In genomic region chr1:100065183-100065968, GRCh38 we compare ENCODE assay signal across 1 cellular context.
TF ChIP-seq lines count a peak whose summit lies in the region.

No MANE protein-coding gene starts in this region.

TF ChIP-seq in K562, 482 proteins besides CTCF, POLR2A, EP300 and RAD21 (continued from another document and continues in another):
- no peak for TF ChIP-seq UBTF (IDR thresholded peaks at IDR 0.05; ENCODE audit: borderline replicate concordance in 1 of 2, low read depth in 2 of 2, low read length in 2 of 2)
- TF ChIP-seq ARHGAP35 (IDR thresholded peaks at IDR 0.05; ENCODE audit: partially characterized antibody) = peak; percentile 70
- TF ChIP-seq RBFOX2 (IDR thresholded peaks at IDR 0.05; ENCODE audit: low read depth, low read length) = no peak
- TF ChIP-seq RERE (CRISPR knock-in tag; IDR thresholded peaks at IDR 0.05; ENCODE audit: borderline replicate concordance) = no peak
- no peak for TF ChIP-seq RBM39 (optimal IDR thresholded peaks at IDR 0.05; ENCODE audit: low read depth, low read length)
- no peak for TF ChIP-seq U2AF2 (optimal IDR thresholded peaks at IDR 0.05; ENCODE audit: low read depth, low read length)
- no peak for TF ChIP-seq ZNF3 (CRISPR knock-in tag; IDR thresholded peaks at IDR 0.05)
- peak; percentile 65; the same call in 1 of the 2 replicates for TF ChIP-seq HLTF (IDR thresholded peaks at IDR 0.05)
- TF ChIP-seq E4F1 (CRISPR knock-in tag; IDR thresholded peaks at IDR 0.05; ENCODE audit: borderline replicate concordance) = no peak
- TF ChIP-seq SREBF2 (CRISPR knock-in tag; IDR thresholded peaks at IDR 0.05) = no peak
- TF ChIP-seq ZNF165 (CRISPR knock-in tag; IDR thresholded peaks at IDR 0.05; ENCODE audit: borderline replicate concordance) = no peak
- TF ChIP-seq CREBBP (IDR thresholded peaks at IDR 0.05; ENCODE audit: low read depth, low read length) = no peak
- no peak for TF ChIP-seq CTCFL (IDR thresholded peaks at IDR 0.05; ENCODE audit: borderline replicate concordance, insufficient read depth, low read depth, low read length, poor library complexity, severe bottlenecking)
- peak; percentile 99 for TF ChIP-seq ZNF512 (tag; IDR thresholded peaks at IDR 0.05)
- TF ChIP-seq HINFP (tag; conservative IDR thresholded peaks at IDR 0.05; ENCODE audit: low read depth) = peak; percentile 76; the same call in 1 of the 2 replicates
- TF ChIP-seq ZC3H8 (IDR thresholded peaks at IDR 0.05) = peak; percentile 75; the same call in 1 of the 2 replicates
- TF ChIP-seq ZEB2 (IDR thresholded peaks at IDR 0.05) = 0 out of 2 replicates have a peak, but pooled peaks have one; percentile 30
- TF ChIP-seq ZBTB40 (IDR thresholded peaks at IDR 0.05) = peak; percentile 57; the same call in 1 of the 2 replicates
- TF ChIP-seq ZBTB40 (CRISPR knock-in tag; IDR thresholded peaks at IDR 0.05) = no peak
- TF ChIP-seq XRCC5 (IDR thresholded peaks at IDR 0.05; ENCODE audit: low read depth, low read length) = no peak
- no peak for TF ChIP-seq NR0B1 (IDR thresholded peaks at IDR 0.05; ENCODE audit: partially characterized antibody)
